ENCODE assay signal across 8 cellular contexts in genomic region chr3:48715179-48715800, GRCh38. TPM values are rescaled to one million over a fixed set of nuclear protein-coding genes. Genes with fewer than 3 reads are reported as not detected.
DNase-seq lines count a peak whose midpoint lies in the region; ATAC-seq and TF ChIP-seq lines count a peak whose summit lies in the region.

No MANE protein-coding gene starts in this region.

- H3K27me3 ChIP-seq in PC-9 (ENCODE audit: insufficient read depth, low read depth), result no peaks in the 10 kb centered on the region

- H3K4me1 ChIP-seq in PC-9 (replicated peaks; ENCODE audit: insufficient read depth), result peaks cover 17% of the 10 kb centered on the region

- H3F3A ChIP-seq in PC-9 (ENCODE audit: insufficient read depth, low read depth), result peaks cover 3% of the 10 kb centered on the region; the same call in 1 of the 2 replicates

- H3K4me2 ChIP-seq in PC-9, result peak overlapping the region; percentile 99

- intact Hi-C loops in PC-9 (cut with micrococcal nuclease; ENCODE audit: unreplicated experiment) (no loop called here), posterior vena cava (cut with DNase I) (loop anchor here in 1 of 2 donors (5.0 kb wide), 1 partner anchor 938 kb away; no protein-coding TSS in a partner anchor)

- BruUV-seq in PC-9 (replicated peaks; lab: Mats Ljungman, UMichigan), result no TSS peak

- H3K79me2 ChIP-seq in PC-9 (ENCODE audit: low read depth), result peaks cover 67% of the 10 kb centered on the region

- no peak for TF ChIP-seq CTCF in GM12864 (IDR thresholded peaks at IDR 0.05; ENCODE audit: low read depth, low read length, missing control alignments)
- no peak for TF ChIP-seq CTCF in PC-9 (conservative IDR thresholded peaks at IDR 0.05)

- no peak for DNase-seq in GM12864 (ENCODE audit: low read depth)
- peak in 1 of 2 experiments; percentile 37 for DNase-seq in PC-9
- DNase-seq in epithelial cell of prostate (ENCODE audit: low read depth, low spot score), result no peak
- DNase-seq in posterior vena cava (ENCODE audit: low spot score), result peak; percentile 2
- no peak for DNase-seq in T1000 (lab: John Stamatoyannopoulos, UW)
- no peak for DNase-seq in stimulated activated naive CD4-positive, alpha-beta T cell treated with Interleukin-2 at 50 U/mL for 16 hours (lab: John Stamatoyannopoulos, UW)
- no peak for DNase-seq in NCI-H524 treated with DMSO at 0.1 percent for 48 hours (lab: John Stamatoyannopoulos, UW)

- peak overlapping the region; percentile 89; the same call in 1 of the 2 replicates for H3K4me3 ChIP-seq in GM12864 (ENCODE audit: low read depth, low read length)
- peak overlapping the region; percentile 99 for H3K4me3 ChIP-seq in PC-9

- ATAC-seq in GM21619 (IDR thresholded peaks at IDR 0.05; ENCODE audit: unreplicated experiment), result no peak

- H3K27ac ChIP-seq in PC-9, result no peak overlapping the region
- peak overlapping the region; percentile 98 for H3K27ac ChIP-seq in epithelial cell of prostate

- CTCF ChIA-PET in PC-9 (lab: Charles Lee), result no interaction called here

- no peak overlapping the region for H2AFZ ChIP-seq in PC-9

- H3K9me2 ChIP-seq in PC-9 (ENCODE audit: insufficient read depth), result no peaks in the 10 kb centered on the region

- POLR2A ChIA-PET in PC-9 (lab: Charles Lee; ENCODE audit: unreplicated experiment), result interaction anchor here (0.6 kb wide), 1 partner anchor 19 kb away, joined by 3 read pairs; no protein-coding TSS in a partner anchor

- H4K20me1 ChIP-seq in PC-9 (ENCODE audit: insufficient read depth), result peaks cover 44% of the 10 kb centered on the region

- no peaks in the 10 kb centered on the region for H3K9me3 ChIP-seq in PC-9 (ENCODE audit: insufficient read depth, low read depth)

- H3K36me3 ChIP-seq in PC-9 (ENCODE audit: low read depth), result peaks cover 23% of the 10 kb centered on the region

RNA-seq across cellular contexts. Expression of gene IP6K2, which starts 1.7 kb away (rescaled TPM):
- total RNA-seq in PC-9 (2021) (123 and 144 TPM in 2 replicates), posterior vena cava (10 to 100 TPM; 24.6 to 33.1 TPM)

RNA-seq across cellular contexts. Expression of gene NCKIPSD, which starts 29.6 kb away (rescaled TPM):
- total RNA-seq in PC-9 (2021) (40.0 and 53.3 TPM in 2 replicates), posterior vena cava (10 to 100 TPM; 14.0 to 19.8 TPM)

RNA-seq across cellular contexts. Expression of gene CELSR3, which starts 52.6 kb away (rescaled TPM):
- 9.9 and 11.6 TPM in 2 replicates for total RNA-seq in PC-9 (2021)
- under 1 TPM; 0.65 to 0.67 TPM for total RNA-seq in posterior vena cava
